Comparison of ENCODE assay signal across 18 cellular contexts in the genomic region with DNA sequence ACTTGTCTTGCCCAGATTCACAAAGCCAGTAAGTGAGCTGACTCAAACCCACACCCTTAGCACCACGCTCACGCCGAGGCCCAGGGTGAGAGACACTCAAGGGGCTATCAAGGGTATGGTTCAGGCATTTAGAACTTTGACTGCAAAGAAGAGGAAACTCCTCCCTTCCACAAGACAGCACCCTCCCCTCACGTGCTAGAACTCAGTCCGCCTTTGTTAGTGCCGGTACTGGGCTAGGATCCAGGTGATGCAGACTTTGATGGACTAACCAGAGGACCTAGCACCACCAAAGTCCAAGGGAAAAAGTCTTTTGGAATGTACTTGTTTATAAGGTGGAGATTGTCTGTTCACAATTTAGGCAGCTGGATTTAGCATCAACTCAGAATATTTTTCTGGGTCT. TPM values are rescaled to one million over a fixed set of nuclear protein-coding genes. Genes with fewer than 3 reads are reported as not detected.
DNase-seq lines count a peak whose midpoint lies in the region; ATAC-seq, FAIRE-seq and TF ChIP-seq lines count a peak whose summit lies in the region.
"Had no signal": no experiment of that assay in that cellular context is flagged by ENCODE, and none has a peak within 500 bp of the region (broad histone marks: within the 10 kb centered on the region; RNA-seq: fewer than 3 reads in every experiment).

No MANE protein-coding gene starts in this region.

- H3K36me3 Mint-ChIP-seq in activated naive CD8-positive, alpha-beta T cell: no peaks in the 10 kb centered on the region
- no peaks in the 10 kb centered on the region for H3K36me3 Mint-ChIP-seq in activated naive CD8-positive, alpha-beta T cell treated with anti-CD3 and anti-CD28 coated beads, Interleukin-2, amount 50 U/mL, for 24 hours (ENCODE audit: low read depth)
- peaks cover 3% of the 10 kb centered on the region for H3K36me3 Mint-ChIP-seq in type B pancreatic cell
- H3K36me3 Mint-ChIP-seq: activated CD4-positive, alpha-beta memory T cell treated with anti-CD3 and anti-CD28 coated beads for 36 hours; CD4-positive, alpha-beta memory T cell; naive thymus-derived CD8-positive, alpha-beta T cell; stimulated activated effector memory CD8-positive, alpha-beta T cell treated with anti-CD3 and anti-CD28 coated beads, Interleukin-12 subunit alpha, Interleukin-12 subunit beta, amount 100 ng/mL, for 72 hours had no signal

- no peak for FAIRE-seq in HTR-8/SVneo (lab: Jason Lieb, UNC)
- FAIRE-seq: islet of Langerhans, TTC549 had no signal

- WGBS in right lobe of liver (ENCODE audit: insufficient coverage, low coverage, low lambda C conversion rate, missing lambda C conversion rate): 30% methylated on average over 3 of the region's 6 CpGs

- DNase-seq in activated naive CD8-positive, alpha-beta T cell treated with anti-CD3 and anti-CD28 coated beads, Interleukin-2, amount 50 U/mL, for 24 hours: no peak
- DNase-seq in fibroblast of mammary gland (ENCODE audit: low read depth): peak; percentile 57
- peak in 1 of 3 donors; percentile 42 for DNase-seq in right lobe of liver
- DNase-seq in type B pancreatic cell (ENCODE audit: extremely low spot score, unreplicated experiment): no peak
- DNase-seq in left lung: no peak
- DNase-seq in HTR-8/SVneo (ENCODE audit: insufficient read length, low spot score): no peak
- no peak for DNase-seq in NCI-H345 treated with DMSO at 0.1 percent for 48 hours (lab: John Stamatoyannopoulos, UW; ENCODE audit: unreplicated experiment)
- DNase-seq: 8988T; activated CD4-positive, alpha-beta memory T cell treated with anti-CD3 and anti-CD28 coated beads for 36 hours; CD4-positive, alpha-beta memory T cell; GDM1; MV-4-11; naive thymus-derived CD8-positive, alpha-beta T cell; SIG-M5 had no signal

- no peak overlapping the region for H3K4me3 ChIP-seq in fibroblast of mammary gland (ENCODE audit: control insufficient read depth, low read depth, low read length)
- H3K4me3 ChIP-seq in right lobe of liver: no peak overlapping the region
- H3K4me3 ChIP-seq in left lung: no peak overlapping the region

- TF ChIP-seq POLR2A in right lobe of liver (IDR thresholded peaks at IDR 0.05): no peak

- H3K4me1 ChIP-seq in right lobe of liver: no peaks in the 10 kb centered on the region
- H3K4me1 ChIP-seq in left lung: peaks cover 10 to 37% of the 10 kb centered on the region in 2 donors

- H3K9me3 ChIP-seq in right lobe of liver: no peaks in the 10 kb centered on the region
- no peaks in the 10 kb centered on the region for H3K9me3 ChIP-seq in left lung

- H3K36me3 ChIP-seq in right lobe of liver (no peaks in the 10 kb centered on the region), left lung (no peaks in the 10 kb centered on the region)

- H3K9me3 Mint-ChIP-seq in activated naive CD8-positive, alpha-beta T cell (ENCODE audit: low read depth): no peaks in the 10 kb centered on the region
- H3K9me3 Mint-ChIP-seq in activated naive CD8-positive, alpha-beta T cell treated with anti-CD3 and anti-CD28 coated beads, Interleukin-2, amount 50 U/mL, for 24 hours: no peaks in the 10 kb centered on the region
- peaks cover 11% of the 10 kb centered on the region for H3K9me3 Mint-ChIP-seq in type B pancreatic cell
- H3K9me3 Mint-ChIP-seq: activated CD4-positive, alpha-beta memory T cell treated with anti-CD3 and anti-CD28 coated beads for 36 hours; CD4-positive, alpha-beta memory T cell; naive thymus-derived CD8-positive, alpha-beta T cell; stimulated activated effector memory CD8-positive, alpha-beta T cell treated with anti-CD3 and anti-CD28 coated beads, Interleukin-12 subunit alpha, Interleukin-12 subunit beta, amount 100 ng/mL, for 72 hours had no signal

- TF ChIP-seq CTCF in fibroblast of mammary gland (conservative IDR thresholded peaks at IDR 0.05; ENCODE audit: control insufficient read depth, insufficient read depth, low read depth, low read length) (no peak), right lobe of liver (IDR thresholded peaks at IDR 0.05) (no peak), type B pancreatic cell (conservative IDR thresholded peaks at IDR 0.05) (no peak), left lung (IDR thresholded peaks at IDR 0.05) (no peak)

- peak overlapping the region; percentile 47 for H3K4me3 Mint-ChIP-seq in activated naive CD8-positive, alpha-beta T cell
- H3K4me3 Mint-ChIP-seq in activated naive CD8-positive, alpha-beta T cell treated with anti-CD3 and anti-CD28 coated beads, Interleukin-2, amount 50 U/mL, for 24 hours: no peak overlapping the region
- H3K4me3 Mint-ChIP-seq in type B pancreatic cell: no peak overlapping the region
- H3K4me3 Mint-ChIP-seq: activated CD4-positive, alpha-beta memory T cell treated with anti-CD3 and anti-CD28 coated beads for 36 hours; naive thymus-derived CD8-positive, alpha-beta T cell; stimulated activated effector memory CD8-positive, alpha-beta T cell treated with anti-CD3 and anti-CD28 coated beads, Interleukin-12 subunit alpha, Interleukin-12 subunit beta, amount 100 ng/mL, for 72 hours had no signal

- H3K27me3 Mint-ChIP-seq in activated naive CD8-positive, alpha-beta T cell: peaks cover 2% of the 10 kb centered on the region
- H3K27me3 Mint-ChIP-seq in activated naive CD8-positive, alpha-beta T cell treated with anti-CD3 and anti-CD28 coated beads, Interleukin-2, amount 50 U/mL, for 24 hours: peaks cover 20% of the 10 kb centered on the region
- peaks cover 5% of the 10 kb centered on the region for H3K27me3 Mint-ChIP-seq in type B pancreatic cell

- intact Hi-C loops in right lobe of liver (cut with DNase I): no loop called here
- intact Hi-C loops in left lung (cut with DNase I): no loop called here

- H3K27ac ChIP-seq in right lobe of liver (no peak overlapping the region), left lung (no peak overlapping the region)

- no peak for ATAC-seq in activated naive CD8-positive, alpha-beta T cell treated with anti-CD3 and anti-CD28 coated beads, Interleukin-2, amount 50 U/mL, for 24 hours
- ATAC-seq in right lobe of liver (peak in 3 of 4 donors; percentile 12 to 71 (median 17)), left lung (no peak)
- ATAC-seq: naive thymus-derived CD8-positive, alpha-beta T cell; stimulated activated effector memory CD8-positive, alpha-beta T cell treated with anti-CD3 and anti-CD28 coated beads, Interleukin-12 subunit alpha, Interleukin-12 subunit beta, amount 100 ng/mL, for 72 hours had no signal

- peaks cover 10% of the 10 kb centered on the region for H3K4me1 Mint-ChIP-seq in activated naive CD8-positive, alpha-beta T cell (ENCODE audit: low read depth)
- peaks cover 1% of the 10 kb centered on the region for H3K4me1 Mint-ChIP-seq in activated naive CD8-positive, alpha-beta T cell treated with anti-CD3 and anti-CD28 coated beads, Interleukin-2, amount 50 U/mL, for 24 hours
- H3K4me1 Mint-ChIP-seq in type B pancreatic cell (ENCODE audit: unreplicated experiment): peaks cover 20% of the 10 kb centered on the region

- no peaks in the 10 kb centered on the region for H3K27me3 ChIP-seq in right lobe of liver
- no peaks in the 10 kb centered on the region for H3K27me3 ChIP-seq in left lung

- H3K27ac Mint-ChIP-seq in activated naive CD8-positive, alpha-beta T cell: no peak overlapping the region
- H3K27ac Mint-ChIP-seq in activated naive CD8-positive, alpha-beta T cell treated with anti-CD3 and anti-CD28 coated beads, Interleukin-2, amount 50 U/mL, for 24 hours: no peak overlapping the region
- peak overlapping the region; percentile 66 for H3K27ac Mint-ChIP-seq in type B pancreatic cell
- H3K27ac Mint-ChIP-seq: activated CD4-positive, alpha-beta memory T cell treated with anti-CD3 and anti-CD28 coated beads for 36 hours; CD4-positive, alpha-beta memory T cell; stimulated activated effector memory CD8-positive, alpha-beta T cell treated with anti-CD3 and anti-CD28 coated beads, Interleukin-12 subunit alpha, Interleukin-12 subunit beta, amount 100 ng/mL, for 72 hours had no signal

RNA-seq across cellular contexts. Expression of gene VWF, which starts 33.7 kb away (rescaled TPM):
- total RNA-seq in right lobe of liver: 10 to 100 TPM in 3 of 6 experiments, 1 to 10 TPM in 3; 5.7 to 16.6 (median 9.6) TPM
- 0.70 and 1.3 TPM in 2 replicates for total RNA-seq in type B pancreatic cell (ENCODE audit: low replicate concordance)
- total RNA-seq in left lung: 100 to 1,000 TPM; 254 to 401 TPM
- total RNA-seq: activated CD4-positive, alpha-beta memory T cell treated with anti-CD3 and anti-CD28 coated beads for 36 hours had no signal

Comparison
In these comparisons a context has a peak if more than half of its experiments do, and no peak if none do; other contexts are left out.
1. ATAC-seq: peak in right lobe of liver (3 of 4); none in activated naive CD8-positive, alpha-beta T cell treated with anti-CD3 and anti-CD28 coated beads, Interleukin-2, amount 50 U/mL, for 24 hours (single experiment) and left lung (single experiment).
2. RNA of gene VWF, which starts 33.7 kb away (total RNA-seq): 254 to 401 TPM in left lung; 5.7 to 16.6 TPM in right lobe of liver and 0.70 to 1.3 TPM in type B pancreatic cell; every median in the first group is over 10 times any median in the second.